In the genomic region with DNA sequence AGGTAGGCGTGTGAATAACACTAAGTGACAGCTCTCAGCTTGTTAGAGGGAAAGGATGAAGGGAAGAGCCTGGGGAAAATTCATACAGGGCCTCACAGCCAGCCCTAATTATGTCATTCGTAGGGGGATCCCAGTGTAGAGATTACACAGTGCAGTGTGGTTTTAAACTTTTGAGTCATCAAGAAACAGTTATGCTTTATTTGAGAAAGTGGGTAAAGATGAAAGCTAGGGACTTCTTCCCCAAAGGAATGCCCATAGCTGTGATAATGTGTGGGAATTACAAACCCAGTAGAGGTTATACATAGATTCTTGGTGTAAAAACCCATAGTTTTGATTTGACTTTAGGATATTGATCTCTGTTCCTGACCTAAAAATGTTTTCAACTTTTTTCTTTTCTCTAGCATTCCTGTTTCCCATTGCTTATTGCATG, we compare ENCODE assay signal across 9 cellular contexts. TPM values are rescaled to one million over a fixed set of nuclear protein-coding genes. Genes with fewer than 3 reads are reported as not detected.
DNase-seq lines count a peak whose midpoint lies in the region; ATAC-seq and TF ChIP-seq lines count a peak whose summit lies in the region.
"Had no signal": no experiment of that assay in that cellular context is flagged by ENCODE, and none has a peak within 500 bp of the region (broad histone marks: within the 10 kb centered on the region; RNA-seq: fewer than 3 reads in every experiment).

No MANE protein-coding gene starts in this region.

- no peak overlapping the region for H2BK5ac ChIP-seq in IMR-90 (ENCODE audit: low read depth, low read length, poor library complexity, severe bottlenecking)

- H3K9ac ChIP-seq in IMR-90 (ENCODE audit: low read depth, low read length) = no peak overlapping the region

- no peak overlapping the region for H2AK9ac ChIP-seq in IMR-90 (replicated peaks; ENCODE audit: low read depth, low read length, poor library complexity)

- H2BK120ac ChIP-seq in IMR-90 (ENCODE audit: low read depth, low read length) = no peak overlapping the region

- H3K4ac ChIP-seq in IMR-90 (ENCODE audit: low read depth, low read length) = no peak overlapping the region

- no peaks in the 10 kb centered on the region; the same call in 1 of the 2 replicates for H3K4me1 ChIP-seq in IMR-90 (ENCODE audit: control insufficient read depth, insufficient read depth, low read length)

- dilution Hi-C loops in IMR-90 (cut with HindIII; ENCODE audit: low sequenced_read_pairs, unreplicated experiment) = no loop called here

- H2BK20ac ChIP-seq in IMR-90 (ENCODE audit: low read depth, low read length) = no peak overlapping the region

- no peak overlapping the region for H3K56ac ChIP-seq in IMR-90 (ENCODE audit: extremely low read depth, insufficient read depth, low read length)

- peaks cover 0 to 11% of the 10 kb centered on the region in 2 experiments; a peak in 2 of 4 replicates for H3K79me1 ChIP-seq in IMR-90 (ENCODE audit: low read depth in 1 of 2, low read length in 2 of 2)

- H2AFZ ChIP-seq in IMR-90 (replicated peaks; ENCODE audit: low read length, poor library complexity) = no peak overlapping the region

- DNase-seq in stimulated activated naive CD4-positive, alpha-beta T cell treated with Interleukin-2 at 50 U/mL for 16 hours (lab: John Stamatoyannopoulos, UW) = peak; percentile 9
- no peak for DNase-seq in stimulated activated naive CD4-positive, alpha-beta T cell (lab: John Stamatoyannopoulos, UW)
- DNase-seq in IMR-90 (peak; percentile 88), amniotic stem cell (lab: John Stamatoyannopoulos, UW) (peak; percentile 3), NCI-H2081 treated with DMSO at 0.1 percent for 48 hours (lab: John Stamatoyannopoulos, UW) (no peak), NCI-H146 treated with DMSO at 0.1 percent for 48 hours (lab: John Stamatoyannopoulos, UW; ENCODE audit: unreplicated experiment) (no peak), GF-D8 (lab: John Stamatoyannopoulos, UW) (no peak), cerebellar cortex (ENCODE audit: low spot score) (no peak)
- DNase-seq: DMS79 had no signal

- H4K5ac ChIP-seq in IMR-90 (ENCODE audit: low read depth, low read length) = no peak overlapping the region

- TF ChIP-seq RAD21 in IMR-90 (IDR thresholded peaks at IDR 0.05; ENCODE audit: low read length) = no peak

- no peak overlapping the region for H3K23ac ChIP-seq in IMR-90 (ENCODE audit: low read depth, low read length)

- CTCF ChIA-PET in IMR-90 (lab: Yijun Ruan, JAX) = interaction anchor here (1.4 kb wide), 1 partner anchor 223 kb away, joined by 6 read pairs; no protein-coding TSS in a partner anchor

- TF ChIP-seq CTCF in IMR-90 (conservative IDR thresholded peaks at IDR 0.05; ENCODE audit: low read depth, low read length) = no peak

- H4K8ac ChIP-seq in IMR-90 (ENCODE audit: low read depth in 2 of 2, low read length in 2 of 2) = no peak overlapping the region

- H3K14ac ChIP-seq in IMR-90 (replicated peaks; ENCODE audit: low read depth, low read length) = no peak overlapping the region

- H3K9me1 ChIP-seq in IMR-90 (ENCODE audit: insufficient read depth, low read length) = peaks cover 3% of the 10 kb centered on the region; the same call in 1 of the 2 replicates

- H3K27me3 ChIP-seq in IMR-90 (ENCODE audit: control insufficient read depth, insufficient read depth, low read length) = no peaks in the 10 kb centered on the region

- no peaks in the 10 kb centered on the region for H4K20me1 ChIP-seq in IMR-90 (ENCODE audit: insufficient read depth, low read length)

- in situ Hi-C loops in IMR-90 (cut with MboI; ENCODE audit: low sequenced_read_pairs) = no loop called here

- BruUV-seq in IMR-90 (replicated peaks; lab: Mats Ljungman, UMichigan) = no TSS peak

- H2AK5ac ChIP-seq in IMR-90 (ENCODE audit: low read depth, low read length) = no peak overlapping the region

- intact Hi-C loops in IMR-90 (cut with micrococcal nuclease) = loop anchor here (10.0 kb wide), 2 partner anchors 693 to 863 kb away; partner anchors contain the start of genes GDAP2 and WDR3

- no peak overlapping the region; the same call in 1 of the 2 replicates for H3K4me2 ChIP-seq in IMR-90 (ENCODE audit: low read depth, low read length)

- H3K9me3 ChIP-seq in IMR-90 (ENCODE audit: control insufficient read depth, insufficient read depth, low read length) = no peaks in the 10 kb centered on the region

- H3K18ac ChIP-seq in IMR-90 (ENCODE audit: low read depth, low read length) = no peak overlapping the region

- POLR2A ChIA-PET in IMR-90 (lab: Charles Lee; ENCODE audit: unreplicated experiment) = no interaction called here

- no peak overlapping the region for H4K91ac ChIP-seq in IMR-90 (ENCODE audit: insufficient read depth, low read depth, low read length)

- no peak for TF ChIP-seq POLR2A in IMR-90 (IDR thresholded peaks at IDR 0.05; ENCODE audit: low read depth, low read length)

- H3K27ac ChIP-seq in IMR-90 (ENCODE audit: insufficient read depth, low read length) = no peak overlapping the region

- ATAC-seq in IMR-90 (ENCODE audit: low read depth) = peak; percentile 9; the same call in 1 of the 2 replicates

- no peak overlapping the region for H3K4me3 ChIP-seq in IMR-90 (ENCODE audit: insufficient read depth, low read depth, low read length)

- no peak overlapping the region for H2BK15ac ChIP-seq in IMR-90 (ENCODE audit: low read depth, low read length)

- H3K36me3 ChIP-seq in IMR-90 (ENCODE audit: control insufficient read depth, insufficient read depth, low read length) = no peaks in the 10 kb centered on the region

- WGBS in IMR-90 (ENCODE audit: extremely low coverage in 2 of 2, insufficient read length in 1 of 2), 2 experiments = 0% methylated on average over 1 of the region's 2 CpGs; no CpG with 5 or more reads in 1 of the 2 experiments

TF ChIP-seq in IMR-90, 13 proteins besides CTCF, POLR2A, EP300 and RAD21:
- TF ChIP-seq CEBPB (IDR thresholded peaks at IDR 0.05; ENCODE audit: low read depth, low read length) = peak; percentile 53; the same call in 1 of the 2 replicates
- peak; percentile 24; the same call in 1 of the 2 replicates for TF ChIP-seq FOS (IDR thresholded peaks at IDR 0.05; ENCODE audit: low read depth, low read length)
- TF ChIP-seq MAFK (IDR thresholded peaks at IDR 0.05; ENCODE audit: low read depth, low read length) = no peak
- TF ChIP-seq RCOR1 (IDR thresholded peaks at IDR 0.05; ENCODE audit: insufficient replicate concordance, low read length) = no peak
- no peak for TF ChIP-seq CHD1 (IDR thresholded peaks at IDR 0.05; ENCODE audit: low read depth, low read length)

RNA-seq across cellular contexts. Expression of gene TTF2, which starts 1.9 kb away (rescaled TPM):
- total RNA-seq in IMR-90 (2012; rRNA removed) = 12.5 and 14.7 TPM in 2 replicates
- 9.6 and 11.5 TPM in 2 replicates for polyA plus RNA-seq in IMR-90 (2012; rRNA removed)
- polyA plus RNA-seq in IMR-90 (2012; cell fraction: cytosol; rRNA removed) = 5.1 and 9.9 TPM in 2 replicates
- polyA plus RNA-seq in IMR-90 (2012; cell fraction: nucleus; rRNA removed; ENCODE audit: low replicate concordance) = 9.3 and 14.6 TPM in 2 replicates

RNA-seq across cellular contexts. Expression of gene TRIM45, which starts 59.5 kb away (rescaled TPM):
- 1.7 and 2.0 TPM in 2 replicates for total RNA-seq in IMR-90 (2012; rRNA removed)
- polyA plus RNA-seq in IMR-90 (2012; rRNA removed) = 4.1 and 5.1 TPM in 2 replicates
- polyA plus RNA-seq in IMR-90 (2012; cell fraction: cytosol; rRNA removed) = 2.1 and 2.9 TPM in 2 replicates
- 19.8 and 36.5 TPM in 2 replicates for polyA plus RNA-seq in IMR-90 (2012; cell fraction: nucleus; rRNA removed; ENCODE audit: low replicate concordance)

Comparison
In these comparisons a context has a peak if more than half of its experiments do, and no peak if none do; other contexts are left out.
1. DNase-seq: peak in stimulated activated naive CD4-positive, alpha-beta T cell treated with Interleukin-2 at 50 U/mL for 16 hours (single experiment), IMR-90 (single experiment) and amniotic stem cell (single experiment); none in stimulated activated naive CD4-positive, alpha-beta T cell (0 of 6), NCI-H2081 treated with DMSO at 0.1 percent for 48 hours (single experiment), NCI-H146 treated with DMSO at 0.1 percent for 48 hours (single experiment), GF-D8 (single experiment) and cerebellar cortex (single experiment).